Comparison of ENCODE assay signal across 19 cellular contexts in the genomic region with DNA sequence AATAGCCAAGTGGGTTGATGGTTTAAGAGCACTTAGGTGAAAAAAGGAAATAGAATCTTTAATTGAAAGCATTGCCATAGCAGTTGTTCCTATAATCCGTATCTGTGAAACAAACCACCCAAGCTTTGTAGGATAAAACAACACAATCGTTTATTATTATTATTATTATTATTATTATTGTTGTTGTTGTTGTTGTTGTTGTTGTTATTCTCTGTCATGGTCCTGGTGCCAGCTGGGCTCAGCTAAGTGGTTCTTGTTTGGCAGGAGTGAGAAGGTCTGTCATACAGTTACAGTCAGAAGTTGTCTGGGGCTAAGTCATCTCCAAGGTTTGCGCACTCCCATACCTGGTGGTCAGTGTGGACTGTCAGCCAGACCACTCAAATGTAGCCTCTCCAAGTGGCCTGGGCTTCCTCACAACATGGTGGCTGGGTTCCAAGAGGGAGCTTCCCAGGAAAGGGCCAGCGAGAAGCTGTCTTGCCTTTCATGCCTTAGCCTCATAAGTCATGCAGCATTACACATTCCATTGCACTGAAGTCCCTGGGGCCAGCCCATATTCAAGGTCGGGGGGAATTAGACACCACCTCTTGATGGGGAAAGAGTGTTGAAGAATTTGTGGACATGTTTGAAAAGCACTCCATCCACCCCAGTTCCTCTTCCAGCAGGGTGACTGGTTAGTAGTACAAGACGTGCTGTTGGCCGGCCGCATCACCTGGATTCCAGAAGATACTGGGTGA. TPM values are rescaled to one million over a fixed set of nuclear protein-coding genes. Genes with fewer than 3 reads are reported as not detected.
A peak's percentile ranks its signal among the peaks of the same experiment; 100 is the strongest.
DNase-seq lines count a peak whose midpoint lies in the region; FAIRE-seq and TF ChIP-seq lines count a peak whose summit lies in the region.
"Had no signal": no experiment of that assay in that cellular context is flagged by ENCODE, and none has a peak within 500 bp of the region (broad histone marks: within the 10 kb centered on the region; RNA-seq: fewer than 3 reads in every experiment).

No MANE protein-coding gene starts in this region.

- DNase-seq in D341Med (ENCODE audit: low spot score) (peak; percentile 9), HEK293T (ENCODE audit: extremely low spot score) (peak; percentile 3), choroid plexus epithelial cell (ENCODE audit: low read depth) (peak; percentile 5), mesenteric fat pad (ENCODE audit: low spot score) (peak; percentile 51), frontal cortex (ENCODE audit: low spot score in 2 of 2) (no peak), NCI-H1417 (lab: John Stamatoyannopoulos, UW) (no peak), middle frontal gyrus (ENCODE audit: extremely low spot score, low spot score) (no peak), HUDEP-2 (lab: John Stamatoyannopoulos, UW; ENCODE audit: unreplicated experiment in 76 of 76) (no peak)
- DNase-seq: Calu3; CD4-positive, alpha-beta T cell; DMS79; GF-D8; HCEC 1CT; NCI-H1092; NCI-H187; NCI-H69; PC-9 had no signal

- TF ChIP-seq CTCF in choroid plexus epithelial cell (conservative IDR thresholded peaks at IDR 0.05; ENCODE audit: low read depth, low read length): no peak

- POLR2A ChIA-PET in HEK293T (lab: Yijun Ruan, JAX): no interaction called here

- no peak for FAIRE-seq in frontal cortex (lab: Jason Lieb, UNC)
- FAIRE-seq: A549 had no signal

- CTCF ChIA-PET in HEK293T (lab: Yijun Ruan, JAX): no interaction called here

- H3K4me3 ChIP-seq in choroid plexus epithelial cell (ENCODE audit: low read depth, low read length): no peak overlapping the region
- H3K4me3 ChIP-seq: A549, PC-9 had no signal

TF ChIP-seq in HEK293T, 16 proteins besides CTCF, POLR2A, EP300 and RAD21:
- no peak for TF ChIP-seq TARDBP (IDR thresholded peaks at IDR 0.05)
- TF ChIP-seq FOXM1 (IDR thresholded peaks at IDR 0.05; ENCODE audit: borderline replicate concordance): no peak
- TF ChIP-seq ARNT (IDR thresholded peaks at IDR 0.05): no peak
- TF ChIP-seq ELF4 (IDR thresholded peaks at IDR 0.05): no peak
- TF ChIP-seq SUZ12 (IDR thresholded peaks at IDR 0.05): no peak
- TF ChIP-seq LEF1 (IDR thresholded peaks at IDR 0.05; ENCODE audit: borderline replicate concordance): no peak
- TF ChIP-seq ZNF384 (IDR thresholded peaks at IDR 0.05): no peak
- no peak for TF ChIP-seq HDGF (IDR thresholded peaks at IDR 0.05; ENCODE audit: borderline replicate concordance)
- no peak for TF ChIP-seq BHLHE40 (IDR thresholded peaks at IDR 0.05; ENCODE audit: borderline replicate concordance)
- TF ChIP-seq, protein P1, sequence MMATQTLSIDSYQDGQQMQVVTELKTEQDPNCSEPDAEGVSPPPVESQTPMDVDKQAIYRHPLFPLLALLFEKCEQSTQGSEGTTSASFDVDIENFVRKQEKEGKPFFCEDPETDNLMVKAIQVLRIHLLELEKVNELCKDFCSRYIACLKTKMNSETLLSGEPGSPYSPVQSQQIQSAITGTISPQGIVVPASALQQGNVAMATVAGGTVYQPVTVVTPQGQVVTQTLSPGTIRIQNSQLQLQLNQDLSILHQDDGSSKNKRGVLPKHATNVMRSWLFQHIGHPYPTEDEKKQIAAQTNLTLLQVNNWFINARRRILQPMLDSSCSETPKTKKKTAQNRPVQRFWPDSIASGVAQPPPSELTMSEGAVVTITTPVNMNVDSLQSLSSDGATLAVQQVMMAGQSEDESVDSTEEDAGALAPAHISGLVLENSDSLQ (IDR thresholded peaks at IDR 0.05): no peak
- TF ChIP-seq CTBP1 (IDR thresholded peaks at IDR 0.05; ENCODE audit: borderline replicate concordance): no peak
- TF ChIP-seq L3MBTL2 (conservative IDR thresholded peaks at IDR 0.05): no peak
- no peak for TF ChIP-seq NFRKB (IDR thresholded peaks at IDR 0.05)
- no peak for TF ChIP-seq FOXA1 (IDR thresholded peaks at IDR 0.05)
- no peak for TF ChIP-seq FOXK2 (IDR thresholded peaks at IDR 0.05)
- TF ChIP-seq SP1 (IDR thresholded peaks at IDR 0.05): no peak

RNA-seq across cellular contexts. Expression of gene FGD5, which starts 54.3 kb away (rescaled TPM):
- total RNA-seq in mesenteric fat pad: 38.6 TPM
- total RNA-seq in frontal cortex: 2.9 TPM
- total RNA-seq: Calu3; CD4-positive, alpha-beta T cell; HT-29; PC-9 had no signal

Comparison
In these comparisons a context has a peak if more than half of its experiments do, and no peak if none do; other contexts are left out.
1. DNase-seq: peak in D341Med (single experiment), HEK293T (single experiment), choroid plexus epithelial cell (single experiment) and mesenteric fat pad (single experiment); none in frontal cortex (0 of 2), NCI-H1417 (0 of 3), middle frontal gyrus (single experiment) and HUDEP-2 (0 of 76).
2. RNA of gene FGD5, which starts 54.3 kb away (total RNA-seq): 38.6 TPM in mesenteric fat pad (single experiment); 2.9 TPM in frontal cortex (single experiment); every median in the first group is over 10 times any median in the second.